8 cellular contexts compared by ENCODE assay signal in genomic region chr10:63466168-63466935, GRCh38. TPM values are rescaled to one million over a fixed set of nuclear protein-coding genes. Genes with fewer than 3 reads are reported as not detected.
DNase-seq lines count a peak whose midpoint lies in the region; ATAC-seq, FAIRE-seq and TF ChIP-seq lines count a peak whose summit lies in the region.

No MANE protein-coding gene starts in this region.

- no peaks in the 10 kb centered on the region for H3K27me3 Mint-ChIP-seq in astrocyte (ENCODE audit: low read depth, unreplicated experiment)

- no peaks in the 10 kb centered on the region for H3K27me3 ChIP-seq in astrocyte (ENCODE audit: insufficient read depth, low read length)

- H3K36me3 ChIP-seq in astrocyte (ENCODE audit: insufficient read depth, low read length) = no peaks in the 10 kb centered on the region

- no peaks in the 10 kb centered on the region for H3K36me3 Mint-ChIP-seq in astrocyte (ENCODE audit: low read depth, unreplicated experiment)

- H3K79me2 ChIP-seq in astrocyte (ENCODE audit: insufficient read depth, low read length) = peaks cover 93% of the 10 kb centered on the region

- H3K4me1 Mint-ChIP-seq in astrocyte (ENCODE audit: low read depth, unreplicated experiment) = peaks cover 4% of the 10 kb centered on the region

- peak overlapping the region; percentile 88 for H3K27ac ChIP-seq in astrocyte (ENCODE audit: low read depth, low read length)

- peak overlapping the region; percentile 96 for H3K4me3 ChIP-seq in astrocyte (ENCODE audit: insufficient read depth, low read depth, low read length)

- no peak for TF ChIP-seq CTCF in astrocyte (IDR thresholded peaks at IDR 0.05; ENCODE audit: insufficient read depth, low read depth, low read length)

- DNase-seq in D341Med (ENCODE audit: low spot score) = peak; percentile 51
- peak; percentile 64 for DNase-seq in RPMI7951 (ENCODE audit: low read depth)
- DNase-seq in astrocyte (ENCODE audit: low read depth) = peak; percentile 58
- peak; percentile 41 for DNase-seq in hepatic stellate cell (ENCODE audit: low spot score)
- peak; percentile 19 for DNase-seq in pulmonary artery endothelial cell (ENCODE audit: low read depth, low spot score)
- DNase-seq in epidermal melanocyte (ENCODE audit: insufficient read length, low spot score) = no peak

- peak overlapping the region; percentile 84 for H2AFZ ChIP-seq in astrocyte (ENCODE audit: low read depth, low read length)

- H3K27ac Mint-ChIP-seq in astrocyte (ENCODE audit: unreplicated experiment) = peak overlapping the region; percentile 95

- peak overlapping the region; percentile 95 for H3K9ac ChIP-seq in astrocyte (ENCODE audit: low read length)

- H3K4me3 Mint-ChIP-seq in astrocyte (ENCODE audit: unreplicated experiment) = peak overlapping the region; percentile 93

- no peaks in the 10 kb centered on the region for H3K9me3 Mint-ChIP-seq in astrocyte (ENCODE audit: unreplicated experiment)

- H3K9me3 ChIP-seq in astrocyte (ENCODE audit: insufficient read depth, low read depth, low read length) = no peaks in the 10 kb centered on the region

- ATAC-seq in GM19467 (IDR thresholded peaks at IDR 0.05; ENCODE audit: unreplicated experiment) = peak; percentile 25
- ATAC-seq in HG03571 (IDR thresholded peaks at IDR 0.05; ENCODE audit: unreplicated experiment) = peak; percentile 35

- H3K4me1 ChIP-seq in astrocyte (ENCODE audit: insufficient read depth, low read length) = peaks cover 8% of the 10 kb centered on the region

- H3K4me2 ChIP-seq in astrocyte (ENCODE audit: low read length) = peak overlapping the region; percentile 94

- peaks cover 40% of the 10 kb centered on the region for H4K20me1 ChIP-seq in astrocyte (ENCODE audit: insufficient read depth, low read length)

- FAIRE-seq in astrocyte (lab: Jason Lieb, UNC) = no peak

RNA-seq across cellular contexts. Expression of gene JMJD1C, which starts 0.6 kb away (rescaled TPM):
- 43.8 and 57.0 TPM in 2 replicates for total RNA-seq in RPMI7951 (2014; rRNA removed; shearing (Covaris generic))
- total RNA-seq in astrocyte = 55.4 and 61.0 TPM in 2 replicates
- 118 and 122 TPM in 2 replicates for total RNA-seq in pulmonary artery endothelial cell

RNA-seq across cellular contexts. Expression of gene REEP3, which starts 54.8 kb away (rescaled TPM):
- 57.6 and 62.0 TPM in 2 replicates for total RNA-seq in RPMI7951 (2014; rRNA removed; shearing (Covaris generic))
- total RNA-seq in astrocyte (44.6 and 52.0 TPM in 2 replicates), pulmonary artery endothelial cell (39.4 and 61.2 TPM in 2 replicates)
